ENCODE assay signal across 20 cellular contexts in genomic region chr6:34524989-34525388, GRCh38. TPM values are rescaled to one million over a fixed set of nuclear protein-coding genes. Genes with fewer than 3 reads are reported as not detected.
"Had no signal": no experiment of that assay in that cellular context is flagged by ENCODE, and none has a peak within 500 bp of the region (broad histone marks: within the 10 kb centered on the region; RNA-seq: fewer than 3 reads in every experiment).

No MANE protein-coding gene starts in this region.

- H3K27ac ChIP-seq: gastrocnemius medialis, heart right ventricle, left lung, lower lobe of right lung, sigmoid colon, skin epidermis had no signal

- ATAC-seq: esophagus mucosa; gastrocnemius medialis; heart right ventricle; left lung; lower lobe of right lung; natural killer cell treated with Interleukin-12 subunit alpha and Interleukin-12 subunit beta and Interleukin-15 and Interleukin-18, amount 100 ng/mL, for 72 hours had no signal

- H3K4me3 Mint-ChIP-seq: central memory CD8-positive, alpha-beta T cell; memory B cell; natural killer cell treated with Interleukin-12 subunit alpha and Interleukin-12 subunit beta and Interleukin-15 and Interleukin-18, amount 100 ng/mL, for 72 hours had no signal

- H3K4me3 ChIP-seq: dorsolateral prefrontal cortex, gastrocnemius medialis, heart right ventricle, left lung, lower lobe of right lung, sigmoid colon, skin epidermis had no signal

- H3K9me3 Mint-ChIP-seq: central memory CD8-positive, alpha-beta T cell; memory B cell; natural killer cell treated with Interleukin-12 subunit alpha and Interleukin-12 subunit beta and Interleukin-15 and Interleukin-18, amount 100 ng/mL, for 72 hours had no signal

- H3K9me3 ChIP-seq: gastrocnemius medialis, heart right ventricle, left lung, lower lobe of right lung, sigmoid colon had no signal

- DNase-seq: cortex of kidney; effector memory CD4-positive, alpha-beta T cell; heart right ventricle; midbrain; sigmoid colon; stimulated activated naive CD4-positive, alpha-beta T cell treated with Interleukin-2 at 50 U/mL for 16 hours; trophoblast cell had no signal

- H3K27me3 Mint-ChIP-seq: central memory CD8-positive, alpha-beta T cell; natural killer cell treated with Interleukin-12 subunit alpha and Interleukin-12 subunit beta and Interleukin-15 and Interleukin-18, amount 100 ng/mL, for 72 hours had no signal

- H3K27me3 ChIP-seq: dorsolateral prefrontal cortex, gastrocnemius medialis, heart right ventricle, left lung, sigmoid colon had no signal

- H3K27ac Mint-ChIP-seq: memory B cell; natural killer cell treated with Interleukin-12 subunit alpha and Interleukin-12 subunit beta and Interleukin-15 and Interleukin-18, amount 100 ng/mL, for 72 hours had no signal

- H3K36me3 Mint-ChIP-seq: memory B cell; natural killer cell treated with Interleukin-12 subunit alpha and Interleukin-12 subunit beta and Interleukin-15 and Interleukin-18, amount 100 ng/mL, for 72 hours had no signal

- H3K36me3 ChIP-seq: gastrocnemius medialis, heart right ventricle, left lung, lower lobe of right lung, sigmoid colon had no signal

RNA-seq across cellular contexts. Expression of gene SPDEF, which starts 31.1 kb away (rescaled TPM):
- total RNA-seq: natural killer cell treated with Interleukin-12 subunit alpha and Interleukin-12 subunit beta and Interleukin-15 and Interleukin-18, amount 100 ng/mL, for 72 hours; pulmonary artery endothelial cell had no signal

RNA-seq across cellular contexts. Expression of gene PACSIN1, which starts 59.1 kb away (rescaled TPM):
- total RNA-seq: esophagus mucosa, gastrocnemius medialis, lower lobe of right lung, omental fat pad, pulmonary artery endothelial cell had no signal
- polyA plus RNA-seq: fibroblast of lung, keratinocyte had no signal
